Comparison of ENCODE assay signal across 26 cellular contexts in the genomic region with DNA sequence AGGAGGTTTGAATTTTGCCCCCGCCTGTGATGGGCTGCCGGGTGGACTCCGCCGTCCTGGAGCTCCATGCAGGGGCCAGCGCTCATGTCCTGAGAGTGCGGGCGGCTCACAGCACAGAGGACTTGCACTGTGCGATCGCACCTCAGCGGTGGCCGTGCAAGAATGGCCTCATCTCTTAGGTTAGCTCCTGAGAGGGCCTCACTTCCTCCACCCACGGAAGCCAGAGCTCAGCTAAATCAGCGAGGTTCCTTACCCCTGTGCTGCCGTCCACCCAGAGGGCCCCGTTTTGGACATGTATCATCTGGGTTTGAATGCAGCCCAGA.
"Had no signal": no experiment of that assay in that cellular context is flagged by ENCODE, and none has a peak within 500 bp of the region (broad histone marks: within the 10 kb centered on the region; RNA-seq: fewer than 3 reads in every experiment).

No MANE protein-coding gene starts in this region.

- H3K4me2 ChIP-seq: KMS-11, SK-N-SH had no signal

- H3K9me3 Mint-ChIP-seq: activated CD4-positive, alpha-beta T cell treated with anti-CD3 and anti-CD28 coated beads, Interleukin-2, amount 10 ng/mL, durations not matched to agents 24 days and 14 days; activated CD8-positive, alpha-beta T cell treated with anti-CD3 and anti-CD28 coated beads for 36 hours; activated naive CD4-positive, alpha-beta T cell treated with anti-CD3 and anti-CD28 coated beads for 36 hours; activated naive CD4-positive, alpha-beta T cell treated with anti-CD3 and anti-CD28 coated beads, Interleukin-2, amount 50 U/mL, for 72 hours; activated naive CD8-positive, alpha-beta T cell treated with anti-CD3 and anti-CD28 coated beads, Interleukin-2, amount 50 U/mL, for 24 hours; activated T-cell treated with anti-CD3 and anti-CD28 coated beads, Interleukin-2, amount 50 U/mL, for 4 hours; activated T-helper 1 cell treated with anti-CD3 and anti-CD28 coated beads, Interleukin-12 subunit alpha, Interleukin-12 subunit beta, Interleukin-2, Interleukin-4 antibody, amounts not matched to agents 30 ng/mL and 10 ng/mL and 1 ng/mL, durations not matched to agents 14 hours and 24 hours and 36 hours; T-helper 1 cell treated with Interleukin-12 subunit alpha and Interleukin-12 subunit beta and Interleukin-4 antibody, amounts not matched to agents 30 μg/mL and 1 μg/mL, for 36 hours; T-helper 2 cell treated with Interferon-gamma antibody and Interleukin-4, amounts not matched to agents 5 μg/mL and 100 μg/mL, for 36 hours had no signal

- ATAC-seq: activated CD8-positive, alpha-beta T cell treated with anti-CD3 and anti-CD28 coated beads for 36 hours; activated naive CD4-positive, alpha-beta T cell treated with anti-CD3 and anti-CD28 coated beads, Interleukin-2, amount 50 U/mL, for 72 hours; activated naive CD8-positive, alpha-beta T cell treated with anti-CD3 and anti-CD28 coated beads, Interleukin-2, amount 50 U/mL, for 24 hours; activated T-cell treated with anti-CD3 and anti-CD28 coated beads, Interleukin-2, amount 50 U/mL, for 4 hours; Panc1 had no signal

- H3K27ac Mint-ChIP-seq: activated CD4-positive, alpha-beta T cell treated with anti-CD3 and anti-CD28 coated beads, Interleukin-2, amount 10 ng/mL, durations not matched to agents 24 days and 14 days; activated CD8-positive, alpha-beta T cell treated with anti-CD3 and anti-CD28 coated beads for 36 hours; activated naive CD4-positive, alpha-beta T cell treated with anti-CD3 and anti-CD28 coated beads for 36 hours; activated naive CD4-positive, alpha-beta T cell treated with anti-CD3 and anti-CD28 coated beads, Interleukin-2, amount 50 U/mL, for 72 hours; activated naive CD8-positive, alpha-beta T cell treated with anti-CD3 and anti-CD28 coated beads, Interleukin-2, amount 50 U/mL, for 24 hours; activated T-helper 1 cell treated with anti-CD3 and anti-CD28 coated beads, Interleukin-12 subunit alpha, Interleukin-12 subunit beta, Interleukin-2, Interleukin-4 antibody, amounts not matched to agents 30 ng/mL and 10 ng/mL and 1 ng/mL, durations not matched to agents 14 hours and 24 hours and 36 hours; brain; T-helper 1 cell treated with Interleukin-12 subunit alpha and Interleukin-12 subunit beta and Interleukin-4 antibody, amounts not matched to agents 30 μg/mL and 1 μg/mL, for 36 hours; T-helper 2 cell treated with Interferon-gamma antibody and Interleukin-4, amounts not matched to agents 5 μg/mL and 100 μg/mL, for 36 hours had no signal

- H3K9ac ChIP-seq: KMS-11, SK-N-SH had no signal

- DNase-seq: activated CD4-positive, alpha-beta T cell treated with anti-CD3 and anti-CD28 coated beads, Interleukin-2, amount 10 ng/mL, durations not matched to agents 24 days and 14 days; activated CD4-positive, alpha-beta T cell treated with anti-CD3 and anti-CD28 coated beads, Interleukin-2, amount 50 U/mL, for 4 hours; activated CD8-positive, alpha-beta T cell treated with anti-CD3 and anti-CD28 coated beads for 36 hours; activated gamma-delta T cell treated with Interleukin-2 at 50 U/mL for 16 hours; activated naive CD4-positive, alpha-beta T cell treated with anti-CD3 and anti-CD28 coated beads for 36 hours; activated naive CD8-positive, alpha-beta T cell treated with anti-CD3 and anti-CD28 coated beads, Interleukin-2, amount 50 U/mL, for 24 hours; activated T-cell treated with anti-CD3 and anti-CD28 coated beads for 4 hours; activated T-cell treated with anti-CD3 and anti-CD28 coated beads, Interleukin-2, amount 50 U/mL, for 4 hours; anterior cingulate cortex; NCI-H1048; NCI-H1105 treated with DMSO at 0.1 percent for 48 hours; NCI-H1436; NCI-H1694 treated with DMSO at 0.1 percent for 48 hours; NCI-H2029; NCI-H345; NCI-H524 treated with DMSO at 0.1 percent for 48 hours; SHP77 treated with DMSO at 0.1 percent for 48 hours; SK-N-SH had no signal

- H3K4me1 Mint-ChIP-seq: activated CD4-positive, alpha-beta T cell treated with anti-CD3 and anti-CD28 coated beads, Interleukin-2, amount 10 ng/mL, durations not matched to agents 24 days and 14 days; activated naive CD8-positive, alpha-beta T cell treated with anti-CD3 and anti-CD28 coated beads, Interleukin-2, amount 50 U/mL, for 24 hours; brain had no signal

- H3K27me3 ChIP-seq: SJSA1 had no signal

- H3K36me3 ChIP-seq: SJSA1 had no signal

- H3K9me3 ChIP-seq: SJSA1, SK-N-SH had no signal

- H3K36me3 Mint-ChIP-seq: activated naive CD4-positive, alpha-beta T cell treated with anti-CD3 and anti-CD28 coated beads, Interleukin-2, amount 50 U/mL, for 72 hours; brain had no signal

- H3K4me3 Mint-ChIP-seq: activated CD4-positive, alpha-beta T cell treated with anti-CD3 and anti-CD28 coated beads, Interleukin-2, amount 10 ng/mL, durations not matched to agents 24 days and 14 days; activated CD8-positive, alpha-beta T cell treated with anti-CD3 and anti-CD28 coated beads for 36 hours; activated naive CD4-positive, alpha-beta T cell treated with anti-CD3 and anti-CD28 coated beads for 36 hours; activated naive CD8-positive, alpha-beta T cell treated with anti-CD3 and anti-CD28 coated beads, Interleukin-2, amount 50 U/mL, for 24 hours; activated T-cell treated with anti-CD3 and anti-CD28 coated beads, Interleukin-2, amount 50 U/mL, for 4 hours; activated T-helper 1 cell treated with anti-CD3 and anti-CD28 coated beads, Interleukin-12 subunit alpha, Interleukin-12 subunit beta, Interleukin-2, Interleukin-4 antibody, amounts not matched to agents 30 ng/mL and 10 ng/mL and 1 ng/mL, durations not matched to agents 14 hours and 24 hours and 36 hours; brain; T-helper 1 cell treated with Interleukin-12 subunit alpha and Interleukin-12 subunit beta and Interleukin-4 antibody, amounts not matched to agents 30 μg/mL and 1 μg/mL, for 36 hours; T-helper 2 cell treated with Interferon-gamma antibody and Interleukin-4, amounts not matched to agents 5 μg/mL and 100 μg/mL, for 36 hours had no signal

- H3K27ac ChIP-seq: KMS-11, SJSA1 had no signal

- H3K4me3 ChIP-seq: SJSA1 had no signal

- H3K4me1 ChIP-seq: SJSA1 had no signal
